In the genomic region with DNA sequence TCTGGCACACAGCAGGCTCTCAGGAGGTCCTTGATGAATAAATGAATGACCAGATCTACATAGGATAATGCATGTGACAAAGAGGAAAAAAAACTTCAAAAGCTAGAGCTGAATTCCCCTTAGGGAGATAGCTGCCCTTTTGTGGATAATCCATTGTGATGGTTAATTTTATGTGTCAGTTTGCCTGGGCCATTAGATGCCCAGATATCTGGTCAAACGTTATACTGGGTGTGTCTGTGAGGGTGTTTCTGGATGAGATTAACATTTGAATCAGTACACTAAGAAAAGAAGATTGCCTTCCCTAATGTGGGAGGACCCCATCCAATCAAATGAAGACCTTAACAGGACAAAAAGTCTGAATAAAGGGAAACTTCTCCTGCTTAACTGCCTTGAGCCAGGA, we compare ENCODE assay signal across 1 cellular context.
TF ChIP-seq lines count a peak whose summit lies in the region.

No MANE protein-coding gene starts in this region.

TF ChIP-seq in H1, 55 proteins besides CTCF, POLR2A, EP300 and RAD21 (continued from another document):
- TF ChIP-seq NRF1 (IDR thresholded peaks at IDR 0.05; ENCODE audit: low read depth, low read length): no peak
